Comparison of ENCODE assay signal across 9 cellular contexts in genomic region chr13:91406619-91407018, GRCh38. TPM values are rescaled to one million over a fixed set of nuclear protein-coding genes. Genes with fewer than 3 reads are reported as not detected.
DNase-seq lines count a peak whose midpoint lies in the region; ATAC-seq and TF ChIP-seq lines count a peak whose summit lies in the region.
"Had no signal": no experiment of that assay in that cellular context is flagged by ENCODE, and none has a peak within 500 bp of the region (broad histone marks: within the 10 kb centered on the region; RNA-seq: fewer than 3 reads in every experiment).

No MANE protein-coding gene starts in this region.

- H3F3A ChIP-seq in GM23338 (replicated peaks; ENCODE audit: low read depth): no peaks in the 10 kb centered on the region

- H3K4me1 Mint-ChIP-seq in GM23338: no peaks in the 10 kb centered on the region
- H3K4me1 Mint-ChIP-seq in stimulated activated effector memory CD8-positive, alpha-beta T cell treated with anti-CD3 and anti-CD28 coated beads, Interleukin-12 subunit alpha, Interleukin-12 subunit beta, amount 100 ng/mL, for 72 hours: peaks cover 6% of the 10 kb centered on the region

- H3K4me1 ChIP-seq in GM23338 (ENCODE audit: insufficient read depth) (no peaks in the 10 kb centered on the region), KMS-11 (ENCODE audit: low read depth, poor library complexity, severe bottlenecking) (no peaks in the 10 kb centered on the region), fibroblast of lung (ENCODE audit: control insufficient read depth, extremely low read depth, insufficient read depth, low read length) (no peaks in the 10 kb centered on the region)

- H3K4me3 ChIP-seq in GM23338 (no peak overlapping the region), KMS-11 (IDR thresholded peaks at IDR 0.05; ENCODE audit: insufficient read depth, low read depth, low read length) (no peak overlapping the region), fibroblast of lung (replicated peaks in 1 of 4; ENCODE audit: control extremely low read depth in 1 of 4, insufficient read depth in 1 of 4, low read depth in 3 of 4, low read length in 4 of 4) (no peak overlapping the region)

- H4K20me1 ChIP-seq in GM23338 (replicated peaks; ENCODE audit: insufficient read depth): no peaks in the 10 kb centered on the region
- H4K20me1 ChIP-seq in KMS-11 (ENCODE audit: insufficient read depth): no peaks in the 10 kb centered on the region
- no peaks in the 10 kb centered on the region for H4K20me1 ChIP-seq in fibroblast of lung (ENCODE audit: control insufficient read depth, extremely low read depth, insufficient read depth, low read length)

- no peaks in the 10 kb centered on the region for H3K9me3 ChIP-seq in fibroblast of lung (ENCODE audit: control insufficient read depth, insufficient read depth, low read depth, low read length)

- peaks cover 5% of the 10 kb centered on the region; the same call in 1 of the 2 replicates for H3K9me2 ChIP-seq in GM23338 (ENCODE audit: insufficient read depth)

- H3K27me3 ChIP-seq in GM23338 (ENCODE audit: insufficient read depth): peaks cover 8% of the 10 kb centered on the region
- H3K27me3 ChIP-seq in KMS-11 (ENCODE audit: insufficient read depth, low read depth): no peaks in the 10 kb centered on the region
- H3K27me3 ChIP-seq in fibroblast of lung (ENCODE audit: control insufficient read depth, insufficient read depth, low read length): no peaks in the 10 kb centered on the region

- H2AFZ ChIP-seq in GM23338 (no peak overlapping the region), KMS-11 (ENCODE audit: low read depth) (no peak overlapping the region), fibroblast of lung (ENCODE audit: low read length) (no peak overlapping the region)

- TF ChIP-seq CTCF in GM23338 (conservative IDR thresholded peaks at IDR 0.05; ENCODE audit: low read depth in 2 of 2) (peak; percentile 79 to 87), KMS-11 (conservative IDR thresholded peaks at IDR 0.05; ENCODE audit: low read depth, low read length) (peak; percentile 60), fibroblast of lung (conservative IDR thresholded peaks at IDR 0.05 in 1 of 2, IDR thresholded peaks at IDR 0.05 in 1 of 2; ENCODE audit: low read depth in 1 of 2, low read length in 2 of 2) (peak; percentile 50 to 64)

- DNase-seq in A172 (ENCODE audit: low spot score) (peak; percentile 22), Daoy (ENCODE audit: low read depth) (peak; percentile 15), GM23338 (ENCODE audit: low spot score) (peak; percentile 90), RPMI8226 (peak; percentile 51), fibroblast of lung (ENCODE audit: low read depth in 2 of 2) (peak; percentile 33 to 39), NCI-H446 treated with DMSO at 0.1 percent for 48 hours (lab: John Stamatoyannopoulos, UW) (no peak)
- peak; percentile 9 to 57 for DNase-seq in stimulated activated effector memory CD8-positive, alpha-beta T cell treated with anti-CD3 and anti-CD28 coated beads, Interleukin-12 subunit alpha, Interleukin-12 subunit beta, amount 100 ng/mL, for 72 hours (ENCODE audit: low spot score in 2 of 2)

- H3K36me3 Mint-ChIP-seq in GM23338 (ENCODE audit: low read depth): peaks cover 8% of the 10 kb centered on the region; the same call in 2 of the 3 replicates
- no peaks in the 10 kb centered on the region for H3K36me3 Mint-ChIP-seq in stimulated activated effector memory CD8-positive, alpha-beta T cell treated with anti-CD3 and anti-CD28 coated beads, Interleukin-12 subunit alpha, Interleukin-12 subunit beta, amount 100 ng/mL, for 72 hours

- H3K79me2 ChIP-seq in GM23338 (replicated peaks; ENCODE audit: insufficient read depth) (no peaks in the 10 kb centered on the region), KMS-11 (ENCODE audit: insufficient read depth, low read depth) (no peaks in the 10 kb centered on the region), fibroblast of lung (ENCODE audit: control insufficient read depth, insufficient read depth, low read length) (no peaks in the 10 kb centered on the region)

- no peak overlapping the region for H3K27ac ChIP-seq in GM23338 (ENCODE audit: low read depth)
- H3K27ac ChIP-seq in KMS-11: no peak overlapping the region
- H3K27ac ChIP-seq in fibroblast of lung (ENCODE audit: insufficient read depth, low read length): no peak overlapping the region

- H3K9me3 Mint-ChIP-seq in GM23338: peaks cover 12% of the 10 kb centered on the region; the same call in 2 of the 3 replicates
- no peaks in the 10 kb centered on the region for H3K9me3 Mint-ChIP-seq in stimulated activated effector memory CD8-positive, alpha-beta T cell treated with anti-CD3 and anti-CD28 coated beads, Interleukin-12 subunit alpha, Interleukin-12 subunit beta, amount 100 ng/mL, for 72 hours

- ATAC-seq in GM23338: peak; percentile 86
- peak; percentile 58 for ATAC-seq in stimulated activated effector memory CD8-positive, alpha-beta T cell treated with anti-CD3 and anti-CD28 coated beads, Interleukin-12 subunit alpha, Interleukin-12 subunit beta, amount 100 ng/mL, for 72 hours

- no peak overlapping the region for H3K4me3 Mint-ChIP-seq in GM23338
- H3K4me3 Mint-ChIP-seq in stimulated activated effector memory CD8-positive, alpha-beta T cell treated with anti-CD3 and anti-CD28 coated beads, Interleukin-12 subunit alpha, Interleukin-12 subunit beta, amount 100 ng/mL, for 72 hours: no peak overlapping the region
- H3K4me3 Mint-ChIP-seq: IgD-negative memory B cell had no signal

- H3K4me2 ChIP-seq in GM23338 (no peak overlapping the region), KMS-11 (no peak overlapping the region), fibroblast of lung (ENCODE audit: extremely low read depth, insufficient read depth, low read length) (no peak overlapping the region)

- H3K27ac Mint-ChIP-seq in GM23338: no peak overlapping the region
- H3K27ac Mint-ChIP-seq in stimulated activated effector memory CD8-positive, alpha-beta T cell treated with anti-CD3 and anti-CD28 coated beads, Interleukin-12 subunit alpha, Interleukin-12 subunit beta, amount 100 ng/mL, for 72 hours: no peak overlapping the region
- H3K27ac Mint-ChIP-seq: IgD-negative memory B cell had no signal

- H3K27me3 Mint-ChIP-seq in GM23338 (ENCODE audit: insufficient read depth, low read depth, poor library complexity): peaks cover 2% of the 10 kb centered on the region
- H3K27me3 Mint-ChIP-seq: IgD-negative memory B cell had no signal

- H3K36me3 ChIP-seq in GM23338 (ENCODE audit: insufficient read depth) (no peaks in the 10 kb centered on the region), KMS-11 (ENCODE audit: insufficient read depth) (no peaks in the 10 kb centered on the region), fibroblast of lung (ENCODE audit: control insufficient read depth, insufficient read depth, low read length) (no peaks in the 10 kb centered on the region)

- H3K9ac ChIP-seq in KMS-11 (no peak overlapping the region), fibroblast of lung (ENCODE audit: insufficient read depth, low read length) (no peak overlapping the region)

RNA-seq across cellular contexts. Expression of gene GPC5, which starts 8.2 kb away (rescaled TPM):
- not detected in 2 replicates for total RNA-seq in A172 (2014; rRNA removed; shearing (Covaris generic))
- total RNA-seq in Daoy (2014; rRNA removed; shearing (Covaris generic)): 0.06 TPM in 1 of 2 replicates, not detected in the other
- 1.1 and 1.2 TPM in 2 replicates for total RNA-seq in GM23338 (2014; rRNA removed; shearing (Covaris generic))
- 0.78 and 0.95 TPM in 2 replicates for polyA plus RNA-seq in GM23338 (2016; fragmentation: Nextera tagmentation; extraction: Ambion mirVana)
- 0.17 TPM in 1 of 2 replicates, not detected in the other for total RNA-seq in fibroblast of lung
- not detected in 2 replicates for polyA plus RNA-seq in fibroblast of lung
- polyA plus RNA-seq in fibroblast of lung (2012): not detected in 2 replicates
- not detected in 2 replicates for polyA minus RNA-seq in fibroblast of lung (ENCODE audit: low replicate concordance)

RNA-seq across cellular contexts. Expression of gene MIR17HG, which starts 59.1 kb away (rescaled TPM):
- total RNA-seq in A172 (2014; rRNA removed; shearing (Covaris generic)): 2.1 and 3.7 TPM in 2 replicates
- total RNA-seq in Daoy (2014; rRNA removed; shearing (Covaris generic)): 4.5 and 8.5 TPM in 2 replicates
- 44.8 and 46.0 TPM in 2 replicates for total RNA-seq in GM23338 (2014; rRNA removed; shearing (Covaris generic))
- polyA plus RNA-seq in GM23338 (2016; fragmentation: Nextera tagmentation; extraction: Ambion mirVana): 9.1 and 14.8 TPM in 2 replicates
- 3.3 and 6.2 TPM in 2 replicates for total RNA-seq in fibroblast of lung
- 0.36 and 0.42 TPM in 2 replicates for polyA plus RNA-seq in fibroblast of lung
- 0.12 and 0.36 TPM in 2 replicates for polyA plus RNA-seq in fibroblast of lung (2012)
- 0.48 and 1.4 TPM in 2 replicates for polyA minus RNA-seq in fibroblast of lung (ENCODE audit: low replicate concordance)
